ENCODE assay signal across 1 cellular context in genomic region chr15:94125131-94125530, GRCh38.
TF ChIP-seq lines count a peak whose summit lies in the region.

No MANE protein-coding gene starts in this region.

TF ChIP-seq in IMR-90, 13 proteins besides CTCF, POLR2A, EP300 and RAD21 (continued from another document):
- TF ChIP-seq CEBPB (IDR thresholded peaks at IDR 0.05; ENCODE audit: low read depth, low read length) (no peak), MXI1 (IDR thresholded peaks at IDR 0.05; ENCODE audit: borderline replicate concordance, low read depth, low read length) (no peak), FOS (IDR thresholded peaks at IDR 0.05; ENCODE audit: low read depth, low read length) (no peak), CHD1 (IDR thresholded peaks at IDR 0.05; ENCODE audit: low read depth, low read length) (no peak), MAFK (IDR thresholded peaks at IDR 0.05; ENCODE audit: low read depth, low read length) (no peak), BHLHE40 (IDR thresholded peaks at IDR 0.05; ENCODE audit: low read depth, low read length) (no peak)
- TF ChIP-seq, protein P1, sequence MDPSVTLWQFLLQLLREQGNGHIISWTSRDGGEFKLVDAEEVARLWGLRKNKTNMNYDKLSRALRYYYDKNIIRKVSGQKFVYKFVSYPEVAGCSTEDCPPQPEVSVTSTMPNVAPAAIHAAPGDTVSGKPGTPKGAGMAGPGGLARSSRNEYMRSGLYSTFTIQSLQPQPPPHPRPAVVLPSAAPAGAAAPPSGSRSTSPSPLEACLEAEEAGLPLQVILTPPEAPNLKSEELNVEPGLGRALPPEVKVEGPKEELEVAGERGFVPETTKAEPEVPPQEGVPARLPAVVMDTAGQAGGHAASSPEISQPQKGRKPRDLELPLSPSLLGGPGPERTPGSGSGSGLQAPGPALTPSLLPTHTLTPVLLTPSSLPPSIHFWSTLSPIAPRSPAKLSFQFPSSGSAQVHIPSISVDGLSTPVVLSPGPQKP (IDR thresholded peaks at IDR 0.05; ENCODE audit: borderline replicate concordance, low read depth, low read length), result no peak
- TF ChIP-seq, protein P2, sequence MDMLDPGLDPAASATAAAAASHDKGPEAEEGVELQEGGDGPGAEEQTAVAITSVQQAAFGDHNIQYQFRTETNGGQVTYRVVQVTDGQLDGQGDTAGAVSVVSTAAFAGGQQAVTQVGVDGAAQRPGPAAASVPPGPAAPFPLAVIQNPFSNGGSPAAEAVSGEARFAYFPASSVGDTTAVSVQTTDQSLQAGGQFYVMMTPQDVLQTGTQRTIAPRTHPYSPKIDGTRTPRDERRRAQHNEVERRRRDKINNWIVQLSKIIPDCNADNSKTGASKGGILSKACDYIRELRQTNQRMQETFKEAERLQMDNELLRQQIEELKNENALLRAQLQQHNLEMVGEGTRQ (IDR thresholded peaks at IDR 0.05; ENCODE audit: low read depth, low read length), result no peak
TF ChIP-seq in IMR-90: peak in this region for 0.
